Comparison of ENCODE assay signal across 1 cellular context in genomic region chr9:89730715-89731114, GRCh38.
TF ChIP-seq lines count a peak whose summit lies in the region.

No MANE protein-coding gene starts in this region.

TF ChIP-seq in H1, 55 proteins besides CTCF, POLR2A, EP300 and RAD21 (continued from another document):
- no peak for TF ChIP-seq CHD7 (IDR thresholded peaks at IDR 0.05; ENCODE audit: insufficient replicate concordance, low read length)
- TF ChIP-seq RFX5 (IDR thresholded peaks at IDR 0.05; ENCODE audit: borderline replicate concordance, low read depth, low read length) = no peak
- TF ChIP-seq HDAC6 (IDR thresholded peaks at IDR 0.05; ENCODE audit: low read depth, low read length) = no peak
- no peak for TF ChIP-seq RNF2 (IDR thresholded peaks at IDR 0.05; ENCODE audit: borderline replicate concordance, low read depth, low read length, missing control alignments, poor library complexity, severe bottlenecking)
- no peak for TF ChIP-seq USF2 (IDR thresholded peaks at IDR 0.05; ENCODE audit: low read length)
- no peak for TF ChIP-seq ASH2L (IDR thresholded peaks at IDR 0.05; ENCODE audit: low read length)
- no peak for TF ChIP-seq TAF7 (optimal IDR thresholded peaks at IDR 0.05; ENCODE audit: borderline replicate concordance, low read depth, low read length)
